ENCODE assay signal across 24 cellular contexts in the genomic region with DNA sequence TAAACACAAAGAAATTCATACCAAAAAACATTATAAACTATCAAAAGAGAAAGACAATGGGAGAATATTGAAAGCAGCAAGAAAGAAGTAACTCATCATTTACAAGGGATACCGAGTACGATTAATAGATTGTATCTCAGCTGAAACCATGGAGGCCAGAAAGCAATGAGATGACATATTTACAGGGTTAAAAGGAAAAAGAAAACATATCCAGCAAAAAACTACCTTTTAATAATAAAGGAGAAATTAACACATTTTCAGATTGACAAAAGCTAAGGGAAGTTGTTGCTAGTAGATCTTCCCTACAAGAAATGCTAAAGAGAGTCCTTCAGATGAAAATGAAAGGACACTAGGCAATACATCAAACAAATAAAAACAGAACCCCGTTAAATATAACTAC.
DNase-seq lines count a peak whose midpoint lies in the region; ATAC-seq and TF ChIP-seq lines count a peak whose summit lies in the region.
"Had no signal": no experiment of that assay in that cellular context is flagged by ENCODE, and none has a peak within 500 bp of the region (broad histone marks: within the 10 kb centered on the region; RNA-seq: fewer than 3 reads in every experiment).

No MANE protein-coding gene starts in this region.

- POLR2A ChIA-PET in WTC11 (lab: Charles Lee) = no interaction called here

- H3K27ac ChIP-seq in 22Rv1 (peak overlapping the region; percentile 89; the same call in 1 of the 2 replicates), SJSA1 (0 out of 2 replicates have a peak overlapping the region, but pooled peaks have one; percentile 92)
- H3K27ac ChIP-seq: BLaER1 had no signal

- TF ChIP-seq CTCF in 22Rv1 (IDR thresholded peaks at IDR 0.05) (no peak), WTC11 (IDR thresholded peaks at IDR 0.05) (no peak)

- H3K4me3 ChIP-seq in SJSA1 = no peak overlapping the region
- H3K4me3 ChIP-seq: BLaER1, GM12878 had no signal

- H3K4me3 Mint-ChIP-seq in WTC11 = no peak overlapping the region
- H3K4me3 Mint-ChIP-seq in stimulated activated naive B cell treated with anti-CD40 and anti-IgM and Interleukin-4, amounts not matched to agents 10 μg/mL and 1 μg/mL and 100 μg/mL, for 72 hours = no peak overlapping the region
- H3K4me3 Mint-ChIP-seq: CD14-positive monocyte; CD4-positive, alpha-beta memory T cell; CD4-positive, CD25-positive, alpha-beta regulatory T cell; CD8-positive, alpha-beta memory T cell had no signal

- intact Hi-C loops in Right ventricle myocardium superior (cut with DNase I) = no loop called here

- H3K27ac Mint-ChIP-seq in WTC11 = peak overlapping the region; percentile 10; the same call in 1 of the 2 replicates
- no peak overlapping the region for H3K27ac Mint-ChIP-seq in stimulated activated naive B cell treated with anti-CD40 and anti-IgM and Interleukin-4, amounts not matched to agents 10 μg/mL and 1 μg/mL and 100 μg/mL, for 72 hours
- H3K27ac Mint-ChIP-seq: CD14-positive monocyte; CD4-positive, alpha-beta memory T cell; CD4-positive, CD25-positive, alpha-beta regulatory T cell; CD8-positive, alpha-beta memory T cell had no signal

- H3K36me3 ChIP-seq in SJSA1 = no peaks in the 10 kb centered on the region
- H3K36me3 ChIP-seq: BE2C, BLaER1 had no signal

- H3K27me3 ChIP-seq in SJSA1 (replicated peaks) = no peaks in the 10 kb centered on the region
- H3K27me3 ChIP-seq: BE2C, BLaER1 had no signal

- H3K27me3 Mint-ChIP-seq in WTC11 (ENCODE audit: low read depth) = no peaks in the 10 kb centered on the region
- H3K27me3 Mint-ChIP-seq in stimulated activated naive B cell treated with anti-CD40 and anti-IgM and Interleukin-4, amounts not matched to agents 10 μg/mL and 1 μg/mL and 100 μg/mL, for 72 hours = no peaks in the 10 kb centered on the region

- H3K9me3 ChIP-seq in SJSA1 (replicated peaks) = no peaks in the 10 kb centered on the region; the same call in 1 of the 2 replicates
- H3K9me3 ChIP-seq: BE2C, BLaER1 had no signal

- H3K36me3 Mint-ChIP-seq in WTC11 = peaks cover 69% of the 10 kb centered on the region
- no peaks in the 10 kb centered on the region for H3K36me3 Mint-ChIP-seq in stimulated activated naive B cell treated with anti-CD40 and anti-IgM and Interleukin-4, amounts not matched to agents 10 μg/mL and 1 μg/mL and 100 μg/mL, for 72 hours
- H3K36me3 Mint-ChIP-seq: CD14-positive monocyte; CD4-positive, alpha-beta memory T cell; CD4-positive, CD25-positive, alpha-beta regulatory T cell; CD8-positive, alpha-beta memory T cell had no signal

- H3K4me1 ChIP-seq in SJSA1 (replicated peaks) = peaks cover 17% of the 10 kb centered on the region
- H3K4me1 ChIP-seq: BE2C had no signal

- DNase-seq in SJSA1 (ENCODE audit: low read depth in 1 of 2, low spot score in 2 of 2) = no peak
- no peak for DNase-seq in WTC11 (ENCODE audit: low spot score)
- DNase-seq in Right ventricle myocardium superior = no peak
- DNase-seq in stimulated activated naive B cell treated with anti-CD40 and anti-IgM and Interleukin-4, amounts not matched to agents 10 μg/mL and 1 μg/mL and 100 μg/mL, for 72 hours = no peak
- DNase-seq: 8988T; ACHN; BE2C; C1 segment of cervical spinal cord; CD4-positive, alpha-beta memory T cell; CD4-positive, CD25-positive, alpha-beta regulatory T cell; CD8-positive, alpha-beta memory T cell; COR-L47; DMS 273 treated with DMSO at 0.1 percent for 48 hours; DMS153; DMS53; DMS79; DND-41; EL; GDM1 had no signal

- H3K9me3 Mint-ChIP-seq in WTC11 = no peaks in the 10 kb centered on the region
- no peaks in the 10 kb centered on the region for H3K9me3 Mint-ChIP-seq in stimulated activated naive B cell treated with anti-CD40 and anti-IgM and Interleukin-4, amounts not matched to agents 10 μg/mL and 1 μg/mL and 100 μg/mL, for 72 hours
- H3K9me3 Mint-ChIP-seq: CD4-positive, alpha-beta memory T cell; CD8-positive, alpha-beta memory T cell had no signal

- CTCF ChIA-PET in WTC11 (lab: Charles Lee) = no interaction called here

- ATAC-seq in WTC11 = no peak
- no peak for ATAC-seq in Right ventricle myocardium superior (ENCODE audit: poor library complexity)
- ATAC-seq in stimulated activated naive B cell treated with anti-CD40 and anti-IgM and Interleukin-4, amounts not matched to agents 10 μg/mL and 1 μg/mL and 100 μg/mL, for 72 hours (replicated peaks) = no peak
- no peak for ATAC-seq in HG02798 (IDR thresholded peaks at IDR 0.05; ENCODE audit: poor library complexity, unreplicated experiment)
- ATAC-seq: GM12878 had no signal

- H3K4me1 Mint-ChIP-seq in WTC11 = peaks cover 84% of the 10 kb centered on the region
- no peaks in the 10 kb centered on the region for H3K4me1 Mint-ChIP-seq in stimulated activated naive B cell treated with anti-CD40 and anti-IgM and Interleukin-4, amounts not matched to agents 10 μg/mL and 1 μg/mL and 100 μg/mL, for 72 hours
- H3K4me1 Mint-ChIP-seq: CD14-positive monocyte; CD4-positive, alpha-beta memory T cell; CD4-positive, CD25-positive, alpha-beta regulatory T cell; CD8-positive, alpha-beta memory T cell had no signal

TF ChIP-seq in WTC11, 78 proteins besides CTCF, POLR2A, EP300 and RAD21 (continues in another document):
- TF ChIP-seq ZNF671 (CRISPR knock-in tag; IDR thresholded peaks at IDR 0.05) = 0 out of 2 replicates have a peak, but pooled peaks have one; percentile 23
- TF ChIP-seq, protein P1, sequence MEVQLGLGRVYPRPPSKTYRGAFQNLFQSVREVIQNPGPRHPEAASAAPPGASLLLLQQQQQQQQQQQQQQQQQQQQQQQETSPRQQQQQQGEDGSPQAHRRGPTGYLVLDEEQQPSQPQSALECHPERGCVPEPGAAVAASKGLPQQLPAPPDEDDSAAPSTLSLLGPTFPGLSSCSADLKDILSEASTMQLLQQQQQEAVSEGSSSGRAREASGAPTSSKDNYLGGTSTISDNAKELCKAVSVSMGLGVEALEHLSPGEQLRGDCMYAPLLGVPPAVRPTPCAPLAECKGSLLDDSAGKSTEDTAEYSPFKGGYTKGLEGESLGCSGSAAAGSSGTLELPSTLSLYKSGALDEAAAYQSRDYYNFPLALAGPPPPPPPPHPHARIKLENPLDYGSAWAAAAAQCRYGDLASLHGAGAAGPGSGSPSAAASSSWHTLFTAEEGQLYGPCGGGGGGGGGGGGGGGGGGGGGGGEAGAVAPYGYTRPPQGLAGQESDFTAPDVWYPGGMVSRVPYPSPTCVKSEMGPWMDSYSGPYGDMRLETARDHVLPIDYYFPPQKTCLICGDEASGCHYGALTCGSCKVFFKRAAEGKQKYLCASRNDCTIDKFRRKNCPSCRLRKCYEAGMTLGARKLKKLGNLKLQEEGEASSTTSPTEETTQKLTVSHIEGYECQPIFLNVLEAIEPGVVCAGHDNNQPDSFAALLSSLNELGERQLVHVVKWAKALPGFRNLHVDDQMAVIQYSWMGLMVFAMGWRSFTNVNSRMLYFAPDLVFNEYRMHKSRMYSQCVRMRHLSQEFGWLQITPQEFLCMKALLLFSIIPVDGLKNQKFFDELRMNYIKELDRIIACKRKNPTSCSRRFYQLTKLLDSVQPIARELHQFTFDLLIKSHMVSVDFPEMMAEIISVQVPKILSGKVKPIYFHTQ (CRISPR knock-in tag; IDR thresholded peaks at IDR 0.05) = peak; percentile 51; the same call in 1 of the 2 replicates
- TF ChIP-seq, protein P2, sequence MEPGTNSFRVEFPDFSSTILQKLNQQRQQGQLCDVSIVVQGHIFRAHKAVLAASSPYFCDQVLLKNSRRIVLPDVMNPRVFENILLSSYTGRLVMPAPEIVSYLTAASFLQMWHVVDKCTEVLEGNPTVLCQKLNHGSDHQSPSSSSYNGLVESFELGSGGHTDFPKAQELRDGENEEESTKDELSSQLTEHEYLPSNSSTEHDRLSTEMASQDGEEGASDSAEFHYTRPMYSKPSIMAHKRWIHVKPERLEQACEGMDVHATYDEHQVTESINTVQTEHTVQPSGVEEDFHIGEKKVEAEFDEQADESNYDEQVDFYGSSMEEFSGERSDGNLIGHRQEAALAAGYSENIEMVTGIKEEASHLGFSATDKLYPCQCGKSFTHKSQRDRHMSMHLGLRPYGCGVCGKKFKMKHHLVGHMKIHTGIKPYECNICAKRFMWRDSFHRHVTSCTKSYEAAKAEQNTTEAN (CRISPR knock-in tag; IDR thresholded peaks at IDR 0.05) = no peak
- TF ChIP-seq, protein P3, sequence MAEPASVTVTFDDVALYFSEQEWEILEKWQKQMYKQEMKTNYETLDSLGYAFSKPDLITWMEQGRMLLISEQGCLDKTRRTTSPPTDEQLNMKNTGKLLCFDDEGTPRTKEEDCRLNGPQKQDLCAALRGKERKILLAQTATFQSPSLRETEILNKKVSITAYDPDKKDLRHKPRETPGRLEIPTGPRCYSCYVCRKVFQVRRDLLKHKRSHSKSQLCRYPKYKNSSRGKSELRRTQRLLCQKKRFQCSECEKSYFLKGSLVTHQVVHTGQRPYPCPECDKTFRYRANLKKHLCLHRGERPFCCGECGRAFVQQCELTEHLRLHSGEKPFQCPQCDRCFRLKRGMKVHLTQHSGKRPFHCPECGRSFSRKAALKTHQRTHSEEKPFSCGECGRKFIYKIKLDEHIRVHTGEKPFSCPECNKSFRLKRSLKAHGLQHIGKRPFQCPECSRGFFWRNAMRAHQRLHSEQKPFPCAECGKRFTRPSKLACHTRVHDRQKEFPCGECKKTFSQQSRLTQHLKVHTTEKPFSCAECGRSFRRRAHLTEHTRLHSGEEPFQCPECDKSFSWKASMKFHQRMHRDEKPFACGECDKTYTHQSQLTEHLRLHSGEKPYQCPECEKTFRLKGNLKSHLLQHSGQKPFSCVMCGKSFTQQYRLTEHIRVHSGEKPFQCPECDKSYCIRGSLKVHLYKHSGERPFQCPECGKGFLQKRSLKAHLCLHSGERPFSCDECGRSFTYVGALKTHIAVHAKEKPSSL (CRISPR knock-in tag; conservative IDR thresholded peaks at IDR 0.05) = peak; percentile 76
- TF ChIP-seq, protein P4, sequence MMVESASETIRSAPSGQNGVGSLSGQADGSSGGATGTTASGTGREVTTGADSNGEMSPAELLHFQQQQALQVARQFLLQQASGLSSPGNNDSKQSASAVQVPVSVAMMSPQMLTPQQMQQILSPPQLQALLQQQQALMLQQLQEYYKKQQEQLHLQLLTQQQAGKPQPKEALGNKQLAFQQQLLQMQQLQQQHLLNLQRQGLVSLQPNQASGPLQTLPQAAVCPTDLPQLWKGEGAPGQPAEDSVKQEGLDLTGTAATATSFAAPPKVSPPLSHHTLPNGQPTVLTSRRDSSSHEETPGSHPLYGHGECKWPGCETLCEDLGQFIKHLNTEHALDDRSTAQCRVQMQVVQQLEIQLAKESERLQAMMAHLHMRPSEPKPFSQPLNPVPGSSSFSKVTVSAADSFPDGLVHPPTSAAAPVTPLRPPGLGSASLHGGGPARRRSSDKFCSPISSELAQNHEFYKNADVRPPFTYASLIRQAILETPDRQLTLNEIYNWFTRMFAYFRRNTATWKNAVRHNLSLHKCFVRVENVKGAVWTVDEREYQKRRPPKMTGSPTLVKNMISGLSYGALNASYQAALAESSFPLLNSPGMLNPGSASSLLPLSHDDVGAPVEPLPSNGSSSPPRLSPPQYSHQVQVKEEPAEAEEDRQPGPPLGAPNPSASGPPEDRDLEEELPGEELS (CRISPR knock-in tag; IDR thresholded peaks at IDR 0.05) = no peak
